In the genomic region with DNA sequence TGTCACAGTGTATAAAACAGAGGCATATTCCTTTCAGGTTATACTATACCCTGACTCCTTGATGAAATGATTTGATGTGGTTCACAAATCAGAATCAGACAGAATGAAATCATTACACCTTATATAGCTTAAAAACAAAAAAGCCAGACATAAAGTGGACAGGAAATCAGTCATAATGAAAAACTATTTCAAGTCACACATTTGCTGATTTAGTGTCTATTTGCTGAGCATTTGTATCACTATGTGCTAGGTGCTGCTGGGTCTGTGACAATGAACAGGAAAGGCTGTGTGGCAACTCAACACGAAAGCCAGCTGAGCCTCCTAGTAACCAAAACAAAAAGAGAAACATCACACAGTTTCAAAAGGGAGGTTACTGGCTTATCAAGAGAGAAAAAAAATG, we compare ENCODE assay signal across 8 cellular contexts.
DNase-seq lines count a peak whose midpoint lies in the region; ATAC-seq and TF ChIP-seq lines count a peak whose summit lies in the region.

No MANE protein-coding gene starts in this region.

- peak overlapping the region in 3 of 8 donors; percentile 0 to 18 (median 7) for H3K4me3 Mint-ChIP-seq in CD4-positive, alpha-beta memory T cell
- H3K4me3 Mint-ChIP-seq in activated CD4-positive, alpha-beta memory T cell treated with anti-CD3 and anti-CD28 coated beads, Interleukin-2, amount 10 ng/mL, durations not matched to agents 7 days and 5 days: no peak overlapping the region

- no peak overlapping the region for H3K4me3 ChIP-seq in CD4-positive, alpha-beta memory T cell (ENCODE audit: low read length in 2 of 2)
- H3K4me3 ChIP-seq in mucosa of descending colon (no peak overlapping the region), HAP-1 (no peak overlapping the region), Peyer's patch (no peak overlapping the region)

- TF ChIP-seq POLR2A in Peyer's patch (IDR thresholded peaks at IDR 0.05): no peak

- H3K27ac Mint-ChIP-seq in CD4-positive, alpha-beta memory T cell: peak overlapping the region in 5 of 7 donors; percentile 5 to 83 (median 62)
- peak overlapping the region; percentile 44 for H3K27ac Mint-ChIP-seq in activated CD4-positive, alpha-beta memory T cell treated with anti-CD3 and anti-CD28 coated beads, Interleukin-2, amount 10 ng/mL, durations not matched to agents 7 days and 5 days

- no peak overlapping the region for H3K27ac ChIP-seq in CD4-positive, alpha-beta memory T cell (ENCODE audit: low read depth, low read length)
- H3K27ac ChIP-seq in Peyer's patch: peak overlapping the region in 1 of 4 donors; percentile 35

- H3K9me3 ChIP-seq in CD4-positive, alpha-beta memory T cell (ENCODE audit: control insufficient read depth in 1 of 2, low read length in 2 of 2): no peaks in the 10 kb centered on the region
- no peaks in the 10 kb centered on the region for H3K9me3 ChIP-seq in mucosa of descending colon
- H3K9me3 ChIP-seq in HAP-1: no peaks in the 10 kb centered on the region
- H3K9me3 ChIP-seq in Peyer's patch: no peaks in the 10 kb centered on the region

- peaks cover 0 to 24% (median 4%) of the 10 kb centered on the region in 4 donors for H3K4me1 Mint-ChIP-seq in CD4-positive, alpha-beta memory T cell
- peaks cover 18% of the 10 kb centered on the region for H3K4me1 Mint-ChIP-seq in activated CD4-positive, alpha-beta memory T cell treated with anti-CD3 and anti-CD28 coated beads, Interleukin-2, amount 10 ng/mL, durations not matched to agents 7 days and 5 days

- peak; percentile 75 for ATAC-seq in GM19043 (IDR thresholded peaks at IDR 0.05; ENCODE audit: low read depth, unreplicated experiment)
- peak; percentile 86 for ATAC-seq in HG03135 (IDR thresholded peaks at IDR 0.05; ENCODE audit: unreplicated experiment)
- ATAC-seq in mucosa of descending colon: peak; percentile 84

- intact Hi-C loops in CD4-positive, alpha-beta memory T cell (cut with micrococcal nuclease): no loop called here
- intact Hi-C loops in mucosa of descending colon (cut with DNase I, micrococcal nuclease): no loop called here

- H3K27me3 Mint-ChIP-seq in CD4-positive, alpha-beta memory T cell: peaks cover 0 to 2% of the 10 kb centered on the region in 2 donors
- no peaks in the 10 kb centered on the region for H3K27me3 Mint-ChIP-seq in activated CD4-positive, alpha-beta memory T cell treated with anti-CD3 and anti-CD28 coated beads, Interleukin-2, amount 10 ng/mL, durations not matched to agents 7 days and 5 days

- peaks cover 6% of the 10 kb centered on the region for H3K4me1 ChIP-seq in CD4-positive, alpha-beta memory T cell (ENCODE audit: insufficient read depth, low read length)
- H3K4me1 ChIP-seq in mucosa of descending colon (ENCODE audit: low read depth) (peaks cover 9% of the 10 kb centered on the region), HAP-1 (peaks cover 27% of the 10 kb centered on the region), Peyer's patch (peaks cover 0 to 9% (median 0%) of the 10 kb centered on the region in 4 donors)

- TF ChIP-seq CTCF in mucosa of descending colon (IDR thresholded peaks at IDR 0.05) (no peak), Peyer's patch (IDR thresholded peaks at IDR 0.05) (no peak)

- DNase-seq in CD4-positive, alpha-beta memory T cell: peak in 3 of 5 donors; percentile 14 to 51 (median 20)
- DNase-seq in activated CD4-positive, alpha-beta memory T cell treated with anti-CD3 and anti-CD28 coated beads, Interleukin-2, amount 10 ng/mL, durations not matched to agents 7 days and 5 days: peak; percentile 53
- DNase-seq in mucosa of descending colon: peak in 1 of 3 donors; percentile 22
- DNase-seq in HAP-1 (ENCODE audit: low spot score in 2 of 2): no peak
- DNase-seq in activated effector memory CD4-positive, alpha-beta T cell treated with Interleukin-2 at 50 U/mL for 16 hours: no peak
- no peak for DNase-seq in Peyer's patch

- H3K27me3 ChIP-seq in CD4-positive, alpha-beta memory T cell (ENCODE audit: insufficient read depth, low read length): no peaks in the 10 kb centered on the region
- H3K27me3 ChIP-seq in HAP-1 (ENCODE audit: low read depth) (no peaks in the 10 kb centered on the region), Peyer's patch (no peaks in the 10 kb centered on the region)

- CTCF ChIA-PET in CD4-positive, alpha-beta memory T cell (lab: Charles Lee; ENCODE audit: partially characterized antibody): no interaction called here
- CTCF ChIA-PET in activated CD4-positive, alpha-beta memory T cell treated with anti-CD3 and anti-CD28 coated beads, Interleukin-2, amount 10 ng/mL, durations not matched to agents 7 days and 5 days (lab: Charles Lee): interaction anchor here (0.9 to 1.5 kb wide), 2 partner anchors 8 to 95 kb away, joined by 3 to 5 read pairs; no protein-coding TSS in a partner anchor

- POLR2A ChIA-PET in CD4-positive, alpha-beta memory T cell (lab: Charles Lee; ENCODE audit: partially characterized antibody): no interaction called here
- POLR2A ChIA-PET in activated CD4-positive, alpha-beta memory T cell treated with anti-CD3 and anti-CD28 coated beads, Interleukin-2, amount 10 ng/mL, durations not matched to agents 7 days and 5 days (lab: Charles Lee): interaction anchor here (0.7 to 1.3 kb wide), 4 partner anchors 11 to 89 kb away, joined by 3 to 4 read pairs (median 3); no protein-coding TSS in a partner anchor

- no peaks in the 10 kb centered on the region for H3K36me3 Mint-ChIP-seq in CD4-positive, alpha-beta memory T cell
- no peaks in the 10 kb centered on the region for H3K36me3 Mint-ChIP-seq in activated CD4-positive, alpha-beta memory T cell treated with anti-CD3 and anti-CD28 coated beads, Interleukin-2, amount 10 ng/mL, durations not matched to agents 7 days and 5 days (ENCODE audit: low read depth)

- in situ Hi-C loops in HAP-1 (cut with MboI; ENCODE audit: low sequenced_read_pairs): no loop called here

- H3K9me3 Mint-ChIP-seq in CD4-positive, alpha-beta memory T cell: no peaks in the 10 kb centered on the region
- H3K9me3 Mint-ChIP-seq in activated CD4-positive, alpha-beta memory T cell treated with anti-CD3 and anti-CD28 coated beads, Interleukin-2, amount 10 ng/mL, durations not matched to agents 7 days and 5 days: no peaks in the 10 kb centered on the region

- H3K36me3 ChIP-seq in CD4-positive, alpha-beta memory T cell (ENCODE audit: insufficient read depth, low read length): no peaks in the 10 kb centered on the region
- H3K36me3 ChIP-seq in mucosa of descending colon (ENCODE audit: low read depth) (no peaks in the 10 kb centered on the region), HAP-1 (replicated peaks) (no peaks in the 10 kb centered on the region), Peyer's patch (no peaks in the 10 kb centered on the region)

Comparison
In these comparisons a context has a peak if more than half of its experiments do, and no peak if none do; other contexts are left out.
1. DNase-seq: peak in CD4-positive, alpha-beta memory T cell (3 of 5) and activated CD4-positive, alpha-beta memory T cell treated with anti-CD3 and anti-CD28 coated beads, Interleukin-2, amount 10 ng/mL, durations not matched to agents 7 days and 5 days (single experiment); none in HAP-1 (0 of 2), activated effector memory CD4-positive, alpha-beta T cell treated with Interleukin-2 at 50 U/mL for 16 hours (single experiment) and Peyer's patch (0 of 3).
2. Peak in every context shown above with its lines, with median percentiles within 50 percentile points of each other: ATAC-seq.